In the genomic region with DNA sequence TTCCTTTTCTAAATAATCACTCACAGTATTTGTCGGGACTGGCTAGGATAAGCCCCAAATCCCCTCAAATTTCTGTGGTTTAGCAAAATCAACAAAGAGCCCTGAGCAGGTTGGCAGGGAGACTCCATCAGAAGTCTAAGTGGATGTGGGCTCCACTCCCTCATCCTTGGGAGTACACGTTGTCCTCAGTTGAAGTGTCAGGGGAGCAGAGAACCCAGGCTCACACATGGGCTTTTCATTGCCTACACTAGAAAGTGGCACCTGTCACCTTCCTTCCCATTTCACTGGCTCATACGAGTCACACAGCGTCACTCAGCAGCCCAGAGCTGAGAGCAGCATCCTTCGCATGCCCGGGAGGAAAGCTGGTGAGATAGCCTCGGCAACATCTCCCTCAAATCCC, we compare ENCODE assay signal across 9 cellular contexts.
"Had no signal": no experiment of that assay in that cellular context is flagged by ENCODE, and none has a peak within 500 bp of the region (broad histone marks: within the 10 kb centered on the region; RNA-seq: fewer than 3 reads in every experiment).

No MANE protein-coding gene starts in this region.

- H3K4me2 ChIP-seq: GM23338 had no signal

- H3K27ac Mint-ChIP-seq: GM23338, HFFc6, IgD-negative memory B cell had no signal

- H3K27ac ChIP-seq: HL-60 had no signal

- H3K4me1 Mint-ChIP-seq: GM23338, IgD-negative memory B cell had no signal

- DNase-seq: H7, HFFc6, KBM-7 had no signal

- H3K4me1 ChIP-seq: HAP-1 had no signal

- H3K4me3 Mint-ChIP-seq: GM23338, HFFc6, IgD-negative memory B cell had no signal

- H3K36me3 Mint-ChIP-seq: IgD-negative memory B cell had no signal

- FAIRE-seq: H1, HepG2 had no signal

- H2AFZ ChIP-seq: GM23338 had no signal

- H3K36me3 ChIP-seq: HAP-1 had no signal

- H3K4me3 ChIP-seq: GM23338, HAP-1 had no signal

- H3K9me3 ChIP-seq: HAP-1 had no signal

- H3K27me3 Mint-ChIP-seq: IgD-negative memory B cell had no signal
